ENCODE assay signal across 1 cellular context in genomic region chr7:150784120-150784736, GRCh38.
TF ChIP-seq lines count a peak whose summit lies in the region.

No MANE protein-coding gene starts in this region.

TF ChIP-seq in K562, 482 proteins besides CTCF, POLR2A, EP300 and RAD21:
- TF ChIP-seq, protein P1, sequence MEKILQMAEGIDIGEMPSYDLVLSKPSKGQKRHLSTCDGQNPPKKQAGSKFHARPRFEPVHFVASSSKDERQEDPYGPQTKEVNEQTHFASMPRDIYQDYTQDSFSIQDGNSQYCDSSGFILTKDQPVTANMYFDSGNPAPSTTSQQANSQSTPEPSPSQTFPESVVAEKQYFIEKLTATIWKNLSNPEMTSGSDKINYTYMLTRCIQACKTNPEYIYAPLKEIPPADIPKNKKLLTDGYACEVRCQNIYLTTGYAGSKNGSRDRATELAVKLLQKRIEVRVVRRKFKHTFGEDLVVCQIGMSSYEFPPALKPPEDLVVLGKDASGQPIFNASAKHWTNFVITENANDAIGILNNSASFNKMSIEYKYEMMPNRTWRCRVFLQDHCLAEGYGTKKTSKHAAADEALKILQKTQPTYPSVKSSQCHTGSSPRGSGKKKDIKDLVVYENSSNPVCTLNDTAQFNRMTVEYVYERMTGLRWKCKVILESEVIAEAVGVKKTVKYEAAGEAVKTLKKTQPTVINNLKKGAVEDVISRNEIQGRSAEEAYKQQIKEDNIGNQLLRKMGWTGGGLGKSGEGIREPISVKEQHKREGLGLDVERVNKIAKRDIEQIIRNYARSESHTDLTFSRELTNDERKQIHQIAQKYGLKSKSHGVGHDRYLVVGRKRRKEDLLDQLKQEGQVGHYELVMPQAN (IDR thresholded peaks at IDR 0.05; ENCODE audit: borderline replicate concordance): no peak
- no peak for TF ChIP-seq JUND (IDR thresholded peaks at IDR 0.05; ENCODE audit: borderline replicate concordance, low read depth, low read length)
- no peak for TF ChIP-seq JUND (tag; IDR thresholded peaks at IDR 0.05; ENCODE audit: borderline replicate concordance, low read depth, low read length)
- no peak for TF ChIP-seq COPS2 (conservative IDR thresholded peaks at IDR 0.05)
- TF ChIP-seq, protein P2, sequence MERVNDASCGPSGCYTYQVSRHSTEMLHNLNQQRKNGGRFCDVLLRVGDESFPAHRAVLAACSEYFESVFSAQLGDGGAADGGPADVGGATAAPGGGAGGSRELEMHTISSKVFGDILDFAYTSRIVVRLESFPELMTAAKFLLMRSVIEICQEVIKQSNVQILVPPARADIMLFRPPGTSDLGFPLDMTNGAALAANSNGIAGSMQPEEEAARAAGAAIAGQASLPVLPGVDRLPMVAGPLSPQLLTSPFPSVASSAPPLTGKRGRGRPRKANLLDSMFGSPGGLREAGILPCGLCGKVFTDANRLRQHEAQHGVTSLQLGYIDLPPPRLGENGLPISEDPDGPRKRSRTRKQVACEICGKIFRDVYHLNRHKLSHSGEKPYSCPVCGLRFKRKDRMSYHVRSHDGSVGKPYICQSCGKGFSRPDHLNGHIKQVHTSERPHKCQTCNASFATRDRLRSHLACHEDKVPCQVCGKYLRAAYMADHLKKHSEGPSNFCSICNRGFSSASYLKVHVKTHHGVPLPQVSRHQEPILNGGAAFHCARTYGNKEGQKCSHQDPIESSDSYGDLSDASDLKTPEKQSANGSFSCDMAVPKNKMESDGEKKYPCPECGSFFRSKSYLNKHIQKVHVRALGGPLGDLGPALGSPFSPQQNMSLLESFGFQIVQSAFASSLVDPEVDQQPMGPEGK (CRISPR knock-in tag; IDR thresholded peaks at IDR 0.05; ENCODE audit: borderline replicate concordance): no peak
- TF ChIP-seq ATF1 (CRISPR knock-in tag; IDR thresholded peaks at IDR 0.05): no peak
- 0 out of 2 replicates have a peak, but pooled peaks have one; percentile 21 for TF ChIP-seq ATF1 (tag; IDR thresholded peaks at IDR 0.05)
- TF ChIP-seq ATF3 (IDR thresholded peaks at IDR 0.05): peak; percentile 27; the same call in 1 of the 2 replicates
- TF ChIP-seq ATF3 (CRISPR knock-in tag; conservative IDR thresholded peaks at IDR 0.05): no peak
- TF ChIP-seq RNF2 (IDR thresholded peaks at IDR 0.05): peak; percentile 21; the same call in 1 of the 2 replicates
- TF ChIP-seq ZNF282 (CRISPR knock-in tag; IDR thresholded peaks at IDR 0.05): no peak
- TF ChIP-seq SIX5 (IDR thresholded peaks at IDR 0.05; ENCODE audit: borderline replicate concordance in 1 of 2, insufficient read depth in 1 of 2, low read depth in 1 of 2, low read length in 2 of 2): no peak
- no peak for TF ChIP-seq ETS2 (tag; IDR thresholded peaks at IDR 0.05; ENCODE audit: borderline replicate concordance, poor library complexity, severe bottlenecking)
- TF ChIP-seq SMAD1 (IDR thresholded peaks at IDR 0.05; ENCODE audit: low read depth, low read length, partially characterized antibody): no peak
- no peak for TF ChIP-seq ZNF431 (CRISPR knock-in tag; IDR thresholded peaks at IDR 0.05)
- 0 out of 2 replicates have a peak, but pooled peaks have one; percentile 35 for TF ChIP-seq ZNF384 (IDR thresholded peaks at IDR 0.05; ENCODE audit: low read depth, low read length)
- TF ChIP-seq ZEB2 (IDR thresholded peaks at IDR 0.05): no peak
- no peak for TF ChIP-seq ETV1 (tag; conservative IDR thresholded peaks at IDR 0.05; ENCODE audit: low read depth)
- TF ChIP-seq ZNF444 (CRISPR knock-in tag; IDR thresholded peaks at IDR 0.05): no peak
- TF ChIP-seq XRCC4 (IDR thresholded peaks at IDR 0.05; ENCODE audit: extremely low read depth, insufficient read depth, insufficient read length): no peak
- TF ChIP-seq XRCC5 (IDR thresholded peaks at IDR 0.05; ENCODE audit: low read depth, low read length): no peak
- no peak for TF ChIP-seq ZNF124 (CRISPR knock-in tag; IDR thresholded peaks at IDR 0.05)
- TF ChIP-seq TCF7L2 (IDR thresholded peaks at IDR 0.05; ENCODE audit: low read depth, low read length): no peak
- no peak for TF ChIP-seq SMAD2 (IDR thresholded peaks at IDR 0.05; ENCODE audit: low read depth, low read length)
- no peak for TF ChIP-seq ZNF699 (CRISPR knock-in tag; IDR thresholded peaks at IDR 0.05; ENCODE audit: insufficient replicate concordance)
- no peak for TF ChIP-seq PHTF2 (CRISPR knock-in tag; IDR thresholded peaks at IDR 0.05)
- TF ChIP-seq, protein P3, sequence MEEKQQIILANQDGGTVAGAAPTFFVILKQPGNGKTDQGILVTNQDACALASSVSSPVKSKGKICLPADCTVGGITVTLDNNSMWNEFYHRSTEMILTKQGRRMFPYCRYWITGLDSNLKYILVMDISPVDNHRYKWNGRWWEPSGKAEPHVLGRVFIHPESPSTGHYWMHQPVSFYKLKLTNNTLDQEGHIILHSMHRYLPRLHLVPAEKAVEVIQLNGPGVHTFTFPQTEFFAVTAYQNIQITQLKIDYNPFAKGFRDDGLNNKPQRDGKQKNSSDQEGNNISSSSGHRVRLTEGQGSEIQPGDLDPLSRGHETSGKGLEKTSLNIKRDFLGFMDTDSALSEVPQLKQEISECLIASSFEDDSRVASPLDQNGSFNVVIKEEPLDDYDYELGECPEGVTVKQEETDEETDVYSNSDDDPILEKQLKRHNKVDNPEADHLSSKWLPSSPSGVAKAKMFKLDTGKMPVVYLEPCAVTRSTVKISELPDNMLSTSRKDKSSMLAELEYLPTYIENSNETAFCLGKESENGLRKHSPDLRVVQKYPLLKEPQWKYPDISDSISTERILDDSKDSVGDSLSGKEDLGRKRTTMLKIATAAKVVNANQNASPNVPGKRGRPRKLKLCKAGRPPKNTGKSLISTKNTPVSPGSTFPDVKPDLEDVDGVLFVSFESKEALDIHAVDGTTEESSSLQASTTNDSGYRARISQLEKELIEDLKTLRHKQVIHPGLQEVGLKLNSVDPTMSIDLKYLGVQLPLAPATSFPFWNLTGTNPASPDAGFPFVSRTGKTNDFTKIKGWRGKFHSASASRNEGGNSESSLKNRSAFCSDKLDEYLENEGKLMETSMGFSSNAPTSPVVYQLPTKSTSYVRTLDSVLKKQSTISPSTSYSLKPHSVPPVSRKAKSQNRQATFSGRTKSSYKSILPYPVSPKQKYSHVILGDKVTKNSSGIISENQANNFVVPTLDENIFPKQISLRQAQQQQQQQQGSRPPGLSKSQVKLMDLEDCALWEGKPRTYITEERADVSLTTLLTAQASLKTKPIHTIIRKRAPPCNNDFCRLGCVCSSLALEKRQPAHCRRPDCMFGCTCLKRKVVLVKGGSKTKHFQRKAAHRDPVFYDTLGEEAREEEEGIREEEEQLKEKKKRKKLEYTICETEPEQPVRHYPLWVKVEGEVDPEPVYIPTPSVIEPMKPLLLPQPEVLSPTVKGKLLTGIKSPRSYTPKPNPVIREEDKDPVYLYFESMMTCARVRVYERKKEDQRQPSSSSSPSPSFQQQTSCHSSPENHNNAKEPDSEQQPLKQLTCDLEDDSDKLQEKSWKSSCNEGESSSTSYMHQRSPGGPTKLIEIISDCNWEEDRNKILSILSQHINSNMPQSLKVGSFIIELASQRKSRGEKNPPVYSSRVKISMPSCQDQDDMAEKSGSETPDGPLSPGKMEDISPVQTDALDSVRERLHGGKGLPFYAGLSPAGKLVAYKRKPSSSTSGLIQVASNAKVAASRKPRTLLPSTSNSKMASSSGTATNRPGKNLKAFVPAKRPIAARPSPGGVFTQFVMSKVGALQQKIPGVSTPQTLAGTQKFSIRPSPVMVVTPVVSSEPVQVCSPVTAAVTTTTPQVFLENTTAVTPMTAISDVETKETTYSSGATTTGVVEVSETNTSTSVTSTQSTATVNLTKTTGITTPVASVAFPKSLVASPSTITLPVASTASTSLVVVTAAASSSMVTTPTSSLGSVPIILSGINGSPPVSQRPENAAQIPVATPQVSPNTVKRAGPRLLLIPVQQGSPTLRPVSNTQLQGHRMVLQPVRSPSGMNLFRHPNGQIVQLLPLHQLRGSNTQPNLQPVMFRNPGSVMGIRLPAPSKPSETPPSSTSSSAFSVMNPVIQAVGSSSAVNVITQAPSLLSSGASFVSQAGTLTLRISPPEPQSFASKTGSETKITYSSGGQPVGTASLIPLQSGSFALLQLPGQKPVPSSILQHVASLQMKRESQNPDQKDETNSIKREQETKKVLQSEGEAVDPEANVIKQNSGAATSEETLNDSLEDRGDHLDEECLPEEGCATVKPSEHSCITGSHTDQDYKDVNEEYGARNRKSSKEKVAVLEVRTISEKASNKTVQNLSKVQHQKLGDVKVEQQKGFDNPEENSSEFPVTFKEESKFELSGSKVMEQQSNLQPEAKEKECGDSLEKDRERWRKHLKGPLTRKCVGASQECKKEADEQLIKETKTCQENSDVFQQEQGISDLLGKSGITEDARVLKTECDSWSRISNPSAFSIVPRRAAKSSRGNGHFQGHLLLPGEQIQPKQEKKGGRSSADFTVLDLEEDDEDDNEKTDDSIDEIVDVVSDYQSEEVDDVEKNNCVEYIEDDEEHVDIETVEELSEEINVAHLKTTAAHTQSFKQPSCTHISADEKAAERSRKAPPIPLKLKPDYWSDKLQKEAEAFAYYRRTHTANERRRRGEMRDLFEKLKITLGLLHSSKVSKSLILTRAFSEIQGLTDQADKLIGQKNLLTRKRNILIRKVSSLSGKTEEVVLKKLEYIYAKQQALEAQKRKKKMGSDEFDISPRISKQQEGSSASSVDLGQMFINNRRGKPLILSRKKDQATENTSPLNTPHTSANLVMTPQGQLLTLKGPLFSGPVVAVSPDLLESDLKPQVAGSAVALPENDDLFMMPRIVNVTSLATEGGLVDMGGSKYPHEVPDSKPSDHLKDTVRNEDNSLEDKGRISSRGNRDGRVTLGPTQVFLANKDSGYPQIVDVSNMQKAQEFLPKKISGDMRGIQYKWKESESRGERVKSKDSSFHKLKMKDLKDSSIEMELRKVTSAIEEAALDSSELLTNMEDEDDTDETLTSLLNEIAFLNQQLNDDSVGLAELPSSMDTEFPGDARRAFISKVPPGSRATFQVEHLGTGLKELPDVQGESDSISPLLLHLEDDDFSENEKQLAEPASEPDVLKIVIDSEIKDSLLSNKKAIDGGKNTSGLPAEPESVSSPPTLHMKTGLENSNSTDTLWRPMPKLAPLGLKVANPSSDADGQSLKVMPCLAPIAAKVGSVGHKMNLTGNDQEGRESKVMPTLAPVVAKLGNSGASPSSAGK (IDR thresholded peaks at IDR 0.05): no peak
- no peak for TF ChIP-seq YY1 (IDR thresholded peaks at IDR 0.05; ENCODE audit: borderline replicate concordance in 1 of 3, control insufficient read depth in 1 of 3, extremely low read depth in 1 of 3, insufficient read depth in 3 of 3, insufficient read length in 1 of 3, insufficient replicate concordance in 2 of 3, low read depth in 1 of 3, low read length in 2 of 3)
- no peak for TF ChIP-seq ZNF263 (CRISPR knock-in tag; IDR thresholded peaks at IDR 0.05; ENCODE audit: borderline replicate concordance)
- TF ChIP-seq GTF2A2 (tag; IDR thresholded peaks at IDR 0.05): no peak
- TF ChIP-seq, protein P4, sequence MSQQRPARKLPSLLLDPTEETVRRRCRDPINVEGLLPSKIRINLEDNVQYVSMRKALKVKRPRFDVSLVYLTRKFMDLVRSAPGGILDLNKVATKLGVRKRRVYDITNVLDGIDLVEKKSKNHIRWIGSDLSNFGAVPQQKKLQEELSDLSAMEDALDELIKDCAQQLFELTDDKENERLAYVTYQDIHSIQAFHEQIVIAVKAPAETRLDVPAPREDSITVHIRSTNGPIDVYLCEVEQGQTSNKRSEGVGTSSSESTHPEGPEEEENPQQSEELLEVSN (IDR thresholded peaks at IDR 0.05; ENCODE audit: borderline replicate concordance in 1 of 2, extremely low read depth in 1 of 2, insufficient read depth in 1 of 2, insufficient read length in 1 of 2, low read depth in 1 of 2, low read length in 1 of 2, poor library complexity in 1 of 2, severe bottlenecking in 1 of 2): no peak
- TF ChIP-seq NRF1 (conservative IDR thresholded peaks at IDR 0.05 in 1 of 2, IDR thresholded peaks at IDR 0.05 in 1 of 2): no peak
- no peak for TF ChIP-seq CEBPZ (IDR thresholded peaks at IDR 0.05; ENCODE audit: borderline replicate concordance, low read depth, low read length)
- no peak for TF ChIP-seq TBP (optimal IDR thresholded peaks at IDR 0.05; ENCODE audit: low read depth, low read length)
- TF ChIP-seq, protein P5, sequence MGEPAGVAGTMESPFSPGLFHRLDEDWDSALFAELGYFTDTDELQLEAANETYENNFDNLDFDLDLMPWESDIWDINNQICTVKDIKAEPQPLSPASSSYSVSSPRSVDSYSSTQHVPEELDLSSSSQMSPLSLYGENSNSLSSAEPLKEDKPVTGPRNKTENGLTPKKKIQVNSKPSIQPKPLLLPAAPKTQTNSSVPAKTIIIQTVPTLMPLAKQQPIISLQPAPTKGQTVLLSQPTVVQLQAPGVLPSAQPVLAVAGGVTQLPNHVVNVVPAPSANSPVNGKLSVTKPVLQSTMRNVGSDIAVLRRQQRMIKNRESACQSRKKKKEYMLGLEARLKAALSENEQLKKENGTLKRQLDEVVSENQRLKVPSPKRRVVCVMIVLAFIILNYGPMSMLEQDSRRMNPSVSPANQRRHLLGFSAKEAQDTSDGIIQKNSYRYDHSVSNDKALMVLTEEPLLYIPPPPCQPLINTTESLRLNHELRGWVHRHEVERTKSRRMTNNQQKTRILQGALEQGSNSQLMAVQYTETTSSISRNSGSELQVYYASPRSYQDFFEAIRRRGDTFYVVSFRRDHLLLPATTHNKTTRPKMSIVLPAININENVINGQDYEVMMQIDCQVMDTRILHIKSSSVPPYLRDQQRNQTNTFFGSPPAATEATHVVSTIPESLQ (CRISPR knock-in tag; IDR thresholded peaks at IDR 0.05): no peak
